ENCODE assay signal across 9 cellular contexts in the genomic region with DNA sequence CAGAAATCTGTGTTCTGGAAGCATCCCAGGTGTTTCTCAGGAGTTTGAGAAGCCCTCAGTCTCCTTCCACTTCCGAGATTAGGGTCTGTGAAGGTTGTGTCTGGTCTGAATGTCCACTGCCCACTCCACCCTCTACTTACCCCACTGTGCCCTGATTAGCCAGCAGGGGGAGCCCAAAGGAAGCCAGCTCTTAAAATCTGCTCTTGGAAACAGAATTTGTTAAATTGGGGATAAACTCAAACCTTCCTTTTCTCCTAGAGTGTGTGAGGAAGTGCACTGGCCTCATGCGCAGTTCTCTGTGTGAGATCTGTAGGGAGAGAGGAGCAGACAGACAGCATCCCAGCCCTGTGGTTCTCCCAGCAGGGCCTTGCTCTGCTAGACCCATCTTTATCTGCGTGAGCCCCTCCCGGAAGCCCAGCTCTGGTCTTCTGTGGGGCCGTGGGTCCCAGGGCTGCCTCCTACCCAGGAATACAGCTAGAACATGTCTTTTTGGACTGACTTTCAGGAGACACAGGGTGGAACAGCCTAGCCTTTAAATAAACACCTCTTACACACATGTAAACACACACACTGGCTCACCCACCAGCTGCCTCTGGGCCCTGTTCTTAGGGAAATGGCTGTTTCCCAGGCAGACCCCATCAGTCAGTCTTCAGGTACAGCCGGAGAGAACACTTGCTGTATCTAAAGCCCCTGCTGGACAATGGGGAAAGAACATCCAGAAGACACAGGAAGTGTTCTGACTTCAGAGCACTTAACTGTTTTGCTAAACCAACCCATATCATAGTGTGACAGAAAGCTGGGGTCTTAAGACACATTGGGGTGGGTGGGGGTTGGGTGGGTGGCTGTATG. TPM values are rescaled to one million over a fixed set of nuclear protein-coding genes. Genes with fewer than 3 reads are reported as not detected.
DNase-seq lines count a peak whose midpoint lies in the region; ATAC-seq and TF ChIP-seq lines count a peak whose summit lies in the region.
"Had no signal": no experiment of that assay in that cellular context is flagged by ENCODE, and none has a peak within 500 bp of the region (broad histone marks: within the 10 kb centered on the region; RNA-seq: fewer than 3 reads in every experiment).

No MANE protein-coding gene starts in this region.

- H3F3A ChIP-seq in MM.1S (ENCODE audit: insufficient read depth, low read length) = no peaks in the 10 kb centered on the region

- no peaks in the 10 kb centered on the region for H3K36me3 ChIP-seq in MM.1S (replicated peaks; ENCODE audit: insufficient read depth, low read length)
- H3K36me3 ChIP-seq in endodermal cell (ENCODE audit: control insufficient read depth, insufficient read depth, low read length) = peaks cover 17% of the 10 kb centered on the region
- H3K36me3 ChIP-seq in upper lobe of left lung = peaks cover 0 to 28% (median 8%) of the 10 kb centered on the region in 4 donors

- H3K27ac ChIP-seq in MM.1S (ENCODE audit: low read length) (no peak overlapping the region), endodermal cell (ENCODE audit: low read depth, low read length) (no peak overlapping the region), upper lobe of left lung (no peak overlapping the region)

- H3K27ac Mint-ChIP-seq in activated CD4-positive, alpha-beta T cell treated with anti-CD3 and anti-CD28 coated beads for 36 hours = no peak overlapping the region
- peak overlapping the region; percentile 74 for H3K27ac Mint-ChIP-seq in endodermal cell
- no peak overlapping the region for H3K27ac Mint-ChIP-seq in naive B cell
- no peak overlapping the region for H3K27ac Mint-ChIP-seq in activated T-helper 17 cell treated with anti-CD3 and anti-CD28 coated beads, Interleukin-2, amount 50 U/mL, for 72 hours
- H3K27ac Mint-ChIP-seq: IgD-negative memory B cell had no signal

- H3K79me2 ChIP-seq in MM.1S (ENCODE audit: low read length) = no peaks in the 10 kb centered on the region

- DNase-seq in AML-193 (lab: John Stamatoyannopoulos, UW) (peak; percentile 14 to 26), MM.1S (peak; percentile 49), endodermal cell (peak; percentile 87), naive B cell (peak; percentile 9), upper lobe of left lung (no peak)
- DNase-seq in activated CD4-positive, alpha-beta T cell treated with anti-CD3 and anti-CD28 coated beads for 36 hours = peak; percentile 72

- no peak overlapping the region for H3K4me3 ChIP-seq in MM.1S (ENCODE audit: low read length)
- no peak overlapping the region for H3K4me3 ChIP-seq in endodermal cell (ENCODE audit: low read length)
- H3K4me3 ChIP-seq in upper lobe of left lung = no peak overlapping the region

- peaks cover 9% of the 10 kb centered on the region for H3K4me1 ChIP-seq in MM.1S (ENCODE audit: low read length)
- H3K4me1 ChIP-seq in endodermal cell (ENCODE audit: control insufficient read depth, insufficient read depth, low read length) = no peaks in the 10 kb centered on the region
- peaks cover 0 to 6% (median 2%) of the 10 kb centered on the region in 4 donors for H3K4me1 ChIP-seq in upper lobe of left lung

- H3K27me3 ChIP-seq in MM.1S (replicated peaks; ENCODE audit: insufficient read depth, low read length) = no peaks in the 10 kb centered on the region
- no peaks in the 10 kb centered on the region for H3K27me3 ChIP-seq in endodermal cell (ENCODE audit: control insufficient read depth, insufficient read depth, low read length, poor library complexity, severe bottlenecking)
- H3K27me3 ChIP-seq in upper lobe of left lung = no peaks in the 10 kb centered on the region

- no peaks in the 10 kb centered on the region for H3K9me3 ChIP-seq in MM.1S (replicated peaks; ENCODE audit: insufficient read depth, low read length)
- no peaks in the 10 kb centered on the region for H3K9me3 ChIP-seq in endodermal cell (ENCODE audit: control insufficient read depth, low read length)
- no peaks in the 10 kb centered on the region for H3K9me3 ChIP-seq in upper lobe of left lung

- no peak overlapping the region for H3K9ac ChIP-seq in MM.1S (ENCODE audit: low read length)
- H3K9ac ChIP-seq in endodermal cell (ENCODE audit: extremely low read depth, low read length, poor library complexity, severe bottlenecking) = no peak overlapping the region

- H3K27me3 Mint-ChIP-seq in activated CD4-positive, alpha-beta T cell treated with anti-CD3 and anti-CD28 coated beads for 36 hours = no peaks in the 10 kb centered on the region
- H3K27me3 Mint-ChIP-seq in endodermal cell (ENCODE audit: insufficient read depth) = no peaks in the 10 kb centered on the region
- no peaks in the 10 kb centered on the region for H3K27me3 Mint-ChIP-seq in naive B cell
- H3K27me3 Mint-ChIP-seq in activated T-helper 17 cell treated with anti-CD3 and anti-CD28 coated beads, Interleukin-2, amount 50 U/mL, for 72 hours = no peaks in the 10 kb centered on the region
- H3K27me3 Mint-ChIP-seq: IgD-negative memory B cell had no signal

- TF ChIP-seq EP300 in upper lobe of left lung (IDR thresholded peaks at IDR 0.05) = no peak

- no peaks in the 10 kb centered on the region for H4K20me1 ChIP-seq in MM.1S (ENCODE audit: insufficient read depth, low read length)

- no peaks in the 10 kb centered on the region for H3K9me2 ChIP-seq in MM.1S (replicated peaks; ENCODE audit: insufficient read depth, low read length)

- intact Hi-C loops in activated CD4-positive, alpha-beta T cell treated with anti-CD3 and anti-CD28 coated beads for 36 hours (cut with DNase I, micrococcal nuclease) = loop anchor here (1.0 to 5.0 kb wide), 6 partner anchors 119 to 1211 kb away; partner anchors contain the start of gene CENPF (in 1 of the 2)

- CTCF ChIA-PET in activated CD4-positive, alpha-beta T cell treated with anti-CD3 and anti-CD28 coated beads for 36 hours (lab: Charles Lee) = interaction anchor here (0.6 to 11.8 kb wide), 41 partner anchors 9 to 1193 kb away, joined by 3 to 342 read pairs (median 4); partner anchors contain the start of gene SMYD2

- H3K9me3 Mint-ChIP-seq in activated CD4-positive, alpha-beta T cell treated with anti-CD3 and anti-CD28 coated beads for 36 hours (ENCODE audit: low read depth) = no peaks in the 10 kb centered on the region
- no peaks in the 10 kb centered on the region for H3K9me3 Mint-ChIP-seq in endodermal cell
- H3K9me3 Mint-ChIP-seq in naive B cell = no peaks in the 10 kb centered on the region
- H3K9me3 Mint-ChIP-seq in activated T-helper 17 cell treated with anti-CD3 and anti-CD28 coated beads, Interleukin-2, amount 50 U/mL, for 72 hours = no peaks in the 10 kb centered on the region
- H3K9me3 Mint-ChIP-seq: IgD-negative memory B cell had no signal

- 67 to 79% methylated on average over 4 to 6 of the region's 6 CpGs for WGBS in endodermal cell (ENCODE audit: insufficient coverage in 1 of 2, insufficient read length in 1 of 2), 2 experiments
- WGBS in upper lobe of left lung, 2 donors = 65 to 78% methylated on average over 3 to 6 of the region's 6 CpGs

- no peak for TF ChIP-seq POLR2A in upper lobe of left lung (IDR thresholded peaks at IDR 0.05)

- H2AFZ ChIP-seq in MM.1S (ENCODE audit: low read length) = no peak overlapping the region

- POLR2A ChIA-PET in activated CD4-positive, alpha-beta T cell treated with anti-CD3 and anti-CD28 coated beads for 36 hours (lab: Charles Lee) = interaction anchor here (0.6 kb wide), 1 partner anchor 161 kb away, joined by 3 read pairs; no protein-coding TSS in a partner anchor

- H3K4me3 Mint-ChIP-seq in activated CD4-positive, alpha-beta T cell treated with anti-CD3 and anti-CD28 coated beads for 36 hours = no peak overlapping the region
- H3K4me3 Mint-ChIP-seq in endodermal cell = no peak overlapping the region
- no peak overlapping the region for H3K4me3 Mint-ChIP-seq in naive B cell
- H3K4me3 Mint-ChIP-seq in activated T-helper 17 cell treated with anti-CD3 and anti-CD28 coated beads, Interleukin-2, amount 50 U/mL, for 72 hours = no peak overlapping the region
- H3K4me3 Mint-ChIP-seq: IgD-negative memory B cell had no signal

- ATAC-seq in GM18498 (IDR thresholded peaks at IDR 0.05; ENCODE audit: unreplicated experiment) (peak; percentile 30), naive B cell (ENCODE audit: low read depth in 2 of 2) (no peak), upper lobe of left lung (ENCODE audit: low FRiP score in 2 of 2) (peak in 1 of 2 donors; percentile 66)
- ATAC-seq in activated CD4-positive, alpha-beta T cell treated with anti-CD3 and anti-CD28 coated beads for 36 hours = peak; percentile 21
- no peak for ATAC-seq in activated T-helper 17 cell treated with anti-CD3 and anti-CD28 coated beads, Interleukin-2, amount 50 U/mL, for 72 hours (replicated peaks)

- TF ChIP-seq CTCF in MM.1S (IDR thresholded peaks at IDR 0.05; ENCODE audit: low read length) (peak; percentile 96), endodermal cell (conservative IDR thresholded peaks at IDR 0.05) (peak; percentile 89), upper lobe of left lung (IDR thresholded peaks at IDR 0.05) (peak; percentile 62 to 69 (median 64))

- H3K4me1 Mint-ChIP-seq in activated CD4-positive, alpha-beta T cell treated with anti-CD3 and anti-CD28 coated beads for 36 hours = no peaks in the 10 kb centered on the region
- peaks cover 8% of the 10 kb centered on the region for H3K4me1 Mint-ChIP-seq in endodermal cell
- no peaks in the 10 kb centered on the region for H3K4me1 Mint-ChIP-seq in naive B cell
- no peaks in the 10 kb centered on the region for H3K4me1 Mint-ChIP-seq in activated T-helper 17 cell treated with anti-CD3 and anti-CD28 coated beads, Interleukin-2, amount 50 U/mL, for 72 hours

- peaks cover 33% of the 10 kb centered on the region for H3K36me3 Mint-ChIP-seq in activated CD4-positive, alpha-beta T cell treated with anti-CD3 and anti-CD28 coated beads for 36 hours (ENCODE audit: low read depth)
- H3K36me3 Mint-ChIP-seq in endodermal cell (ENCODE audit: low read depth) (peaks cover 13% of the 10 kb centered on the region), naive B cell (peaks cover 11 to 17% of the 10 kb centered on the region in 2 donors)
- H3K36me3 Mint-ChIP-seq in activated T-helper 17 cell treated with anti-CD3 and anti-CD28 coated beads, Interleukin-2, amount 50 U/mL, for 72 hours (ENCODE audit: low read depth) = peaks cover 66% of the 10 kb centered on the region

- no peak overlapping the region for H3K4me2 ChIP-seq in MM.1S (ENCODE audit: low read depth, low read length)

RNA-seq across cellular contexts. Expression of gene SMYD2, which starts 52.2 kb away (rescaled TPM):
- total RNA-seq in activated CD4-positive, alpha-beta T cell treated with anti-CD3 and anti-CD28 coated beads for 36 hours = 10 to 100 TPM; 38.2 to 40.1 TPM
- total RNA-seq in endodermal cell (10 to 100 TPM; 13.8 to 22.4 TPM), upper lobe of left lung (10 to 100 TPM; 22.6 to 52.9 (median 34.8) TPM)
- polyA plus RNA-seq in endodermal cell (2013, experiment 1 of 2) = 29.6 TPM
- 24.9 TPM for polyA plus RNA-seq in endodermal cell (2013, experiment 2 of 2)
- 10 to 100 TPM; 28.3 to 76.8 (median 33.9) TPM for polyA plus RNA-seq in naive B cell (ENCODE audit: low read depth in 6 of 6)
- total RNA-seq in activated T-helper 17 cell treated with anti-CD3 and anti-CD28 coated beads, Interleukin-2, amount 50 U/mL, for 72 hours = 10 to 100 TPM; 35.2 to 50.9 TPM

Comparison
In these comparisons a context has a peak if more than half of its experiments do, and no peak if none do; other contexts are left out.
1. DNase-seq: peak in AML-193 (2 of 2), MM.1S (single experiment), activated CD4-positive, alpha-beta T cell treated with anti-CD3 and anti-CD28 coated beads for 36 hours (single experiment), endodermal cell (single experiment) and naive B cell (single experiment); none in upper lobe of left lung (0 of 2).
2. ATAC-seq: peak in GM18498 (single experiment) and activated CD4-positive, alpha-beta T cell treated with anti-CD3 and anti-CD28 coated beads for 36 hours (single experiment); none in naive B cell (0 of 2) and activated T-helper 17 cell treated with anti-CD3 and anti-CD28 coated beads, Interleukin-2, amount 50 U/mL, for 72 hours (single experiment).
3. Peak in every context shown above with its lines, with median percentiles within 50 percentile points of each other: CTCF ChIP-seq.